In the genomic region with DNA sequence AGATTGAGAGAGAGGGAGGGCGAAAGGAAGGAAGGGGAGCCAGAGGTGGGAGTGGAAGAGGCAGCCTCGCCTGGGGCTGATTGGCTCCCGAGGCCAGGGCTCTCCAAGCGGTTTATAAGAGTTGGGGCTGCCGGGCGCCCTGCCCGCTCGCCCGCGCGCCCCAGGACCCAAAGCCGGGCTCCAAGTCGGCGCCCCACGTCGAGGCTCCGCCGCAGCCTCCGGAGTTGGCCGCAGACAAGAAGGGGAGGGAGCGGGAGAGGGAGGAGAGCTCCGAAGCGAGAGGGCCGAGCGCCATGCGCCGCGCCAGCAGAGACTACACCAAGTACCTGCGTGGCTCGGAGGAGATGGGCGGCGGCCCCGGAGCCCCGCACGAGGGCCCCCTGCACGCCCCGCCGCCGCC, we compare ENCODE assay signal across 8 cellular contexts. TPM values are rescaled to one million over a fixed set of nuclear protein-coding genes. Genes with fewer than 3 reads are reported as not detected.
A peak's percentile ranks its signal among the peaks of the same experiment; 100 is the strongest.
DNase-seq lines count a peak whose midpoint lies in the region; ATAC-seq, FAIRE-seq and TF ChIP-seq lines count a peak whose summit lies in the region.

A gene with protein sequence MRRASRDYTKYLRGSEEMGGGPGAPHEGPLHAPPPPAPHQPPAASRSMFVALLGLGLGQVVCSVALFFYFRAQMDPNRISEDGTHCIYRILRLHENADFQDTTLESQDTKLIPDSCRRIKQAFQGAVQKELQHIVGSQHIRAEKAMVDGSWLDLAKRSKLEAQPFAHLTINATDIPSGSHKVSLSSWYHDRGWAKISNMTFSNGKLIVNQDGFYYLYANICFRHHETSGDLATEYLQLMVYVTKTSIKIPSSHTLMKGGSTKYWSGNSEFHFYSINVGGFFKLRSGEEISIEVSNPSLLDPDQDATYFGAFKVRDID (plus strand): TSS at position 142 of the 400 bp plus-strand sequence. CDS start 152 bp downstream, at position 294.

- H3K4me2 ChIP-seq in HepG2 (ENCODE audit: low read depth, low read length) (no peak within 1 kb of the TSS), mammary epithelial cell (ENCODE audit: insufficient read depth, low read depth, low read length) (peak within 1 kb of the TSS; percentile 92)

- peak within 1 kb of the TSS; percentile 64 to 84 (median 80) for H3K4me3 ChIP-seq in liver (ENCODE audit: low read depth in 1 of 3, low read length in 3 of 3)
- H3K4me3 ChIP-seq in HepG2 (replicated peaks in 1 of 3; ENCODE audit: insufficient read depth in 1 of 3, low read depth in 2 of 3, low read length in 3 of 3) = no peak within 1 kb of the TSS
- peak within 1 kb of the TSS; percentile 94 for H3K4me3 ChIP-seq in HUES6 (ENCODE audit: low read depth, low read length)
- peak within 1 kb of the TSS; percentile 23 to 41 (median 28) for H3K4me3 ChIP-seq in mammary epithelial cell (replicated peaks in 1 of 3; ENCODE audit: insufficient read depth in 1 of 3, low read depth in 2 of 3, low read length in 3 of 3)
- H3K4me3 ChIP-seq in muscle layer of colon (ENCODE audit: low read depth in 1 of 2, low read length in 2 of 2) = peak within 1 kb of the TSS; percentile 14 to 39

- WGBS in liver = 4% methylated on average over 39 of the region's 39 CpGs
- WGBS in HepG2 (ENCODE audit: low lambda C conversion rate) = 11% methylated on average over 19 of the region's 39 CpGs
- WGBS in mammary epithelial cell (ENCODE audit: low coverage, missing lambda C conversion rate) = 19% methylated on average over 15 of the region's 39 CpGs

- in situ Hi-C loops in HepG2 (cut with HindIII; ENCODE audit: extremely low pct_ligation_motif_present, low pct_unique_long_range_greater_than_20kb) = no loop called here
- in situ Hi-C loops in mammary epithelial cell (cut with MboI; ENCODE audit: low sequenced_read_pairs in 2 of 2) = no loop called here

- H3K27me3 ChIP-seq in liver (ENCODE audit: control insufficient read depth in 4 of 4, insufficient read depth in 4 of 4, low read length in 3 of 4) (no peaks in the 10 kb centered on the region), HepG2 (ENCODE audit: control insufficient read depth in 1 of 2, insufficient read depth in 2 of 2, low read length in 2 of 2) (no peaks in the 10 kb centered on the region), HUES6 (ENCODE audit: control insufficient read depth, insufficient read depth, low read length) (peaks cover 39% of the 10 kb centered on the region), mammary epithelial cell (ENCODE audit: insufficient read depth, low read length) (peaks cover 28% of the 10 kb centered on the region), muscle layer of colon (ENCODE audit: control insufficient read depth in 1 of 2, insufficient read depth in 2 of 2, low read length in 2 of 2) (peaks cover 9 to 21% of the 10 kb centered on the region in 2 donors)

- H3K27ac ChIP-seq in liver (ENCODE audit: low read depth in 1 of 2, low read length in 2 of 2) = no peak within 1 kb of the TSS
- no peak within 1 kb of the TSS for H3K27ac ChIP-seq in HepG2 (ENCODE audit: extremely low read length, insufficient read depth, low read length)
- H3K27ac ChIP-seq in HUES6 (ENCODE audit: low read depth, low read length) = no peak within 1 kb of the TSS
- H3K27ac ChIP-seq in mammary epithelial cell (ENCODE audit: insufficient read depth, low read depth, low read length) = no peak within 1 kb of the TSS
- H3K27ac ChIP-seq in muscle layer of colon (ENCODE audit: low read depth, low read length) = no peak within 1 kb of the TSS

- BruUV-seq in HepG2 (replicated peaks; lab: Mats Ljungman, UMichigan) (no TSS peak), mammary epithelial cell (replicated peaks; lab: Mats Ljungman, UMichigan) (no TSS peak)

- no peak for TF ChIP-seq POLR2A in HepG2 (IDR thresholded peaks at IDR 0.05; ENCODE audit: insufficient read depth in 1 of 2, low read depth in 2 of 2, low read length in 2 of 2)

- no peaks in the 10 kb centered on the region for H3K36me3 ChIP-seq in liver (ENCODE audit: control insufficient read depth in 4 of 4, insufficient read depth in 3 of 4, low read depth in 1 of 4, low read length in 3 of 4)
- H3K36me3 ChIP-seq in HepG2 (replicated peaks in 1 of 2; ENCODE audit: control insufficient read depth in 1 of 2, insufficient read depth in 2 of 2, low read length in 2 of 2) = no peaks in the 10 kb centered on the region
- H3K36me3 ChIP-seq in HUES6 (ENCODE audit: control insufficient read depth, insufficient read depth, low read length) = no peaks in the 10 kb centered on the region
- no peaks in the 10 kb centered on the region for H3K36me3 ChIP-seq in mammary epithelial cell (ENCODE audit: insufficient read depth, low read length)
- no peaks in the 10 kb centered on the region for H3K36me3 ChIP-seq in muscle layer of colon (ENCODE audit: insufficient read depth, low read length)

- dilution Hi-C loops in mammary epithelial cell (cut with HindIII; ENCODE audit: low sequenced_read_pairs) = no loop called here

- H3K9me3 ChIP-seq in liver (ENCODE audit: control insufficient read depth in 4 of 4, low read length in 3 of 4) (peaks cover 0 to 5% (median 0%) of the 10 kb centered on the region in 4 donors), HepG2 (ENCODE audit: low read length) (no peaks in the 10 kb centered on the region), HUES6 (ENCODE audit: control insufficient read depth, insufficient read depth, low read depth, low read length) (peaks cover 13% of the 10 kb centered on the region), mammary epithelial cell (replicated peaks; ENCODE audit: insufficient read depth, low read length) (no peaks in the 10 kb centered on the region), muscle layer of colon (ENCODE audit: low read length) (no peaks in the 10 kb centered on the region)

- TF ChIP-seq EP300 in HepG2 (IDR thresholded peaks at IDR 0.05; ENCODE audit: low read depth in 2 of 2, low read length in 2 of 2) (no peak), HepG2 (CRISPR knock-in tag; IDR thresholded peaks at IDR 0.05; ENCODE audit: borderline replicate concordance) (no peak)

- no peak for DNase-seq in HepG2 (ENCODE audit: low spot score)
- no peak for DNase-seq in mammary epithelial cell
- DNase-seq in RKO (ENCODE audit: low spot score) = no peak
- no peak for DNase-seq in NCI-H2029 (lab: John Stamatoyannopoulos, UW)
- no peak for DNase-seq in NCI-H524 (lab: John Stamatoyannopoulos, UW)

- CTCF ChIA-PET in HepG2 (lab: Yijun Ruan, JAX; ENCODE audit: low intra/inter-chr PET ratio, low total read pairs) (no interaction called here), mammary epithelial cell (lab: Charles Lee; ENCODE audit: low non-redundant PET) (no interaction called here)

- H3K9ac ChIP-seq in liver (ENCODE audit: low read depth in 1 of 2, low read length in 2 of 2) (peak within 1 kb of the TSS in 1 of 2 donors; percentile 42), HepG2 (ENCODE audit: insufficient read depth, low read depth, low read length) (no peak within 1 kb of the TSS), HUES6 (ENCODE audit: low read length) (peak within 1 kb of the TSS; percentile 56), mammary epithelial cell (ENCODE audit: insufficient read depth, low read length) (no peak within 1 kb of the TSS), muscle layer of colon (ENCODE audit: low read length) (no peak within 1 kb of the TSS)

- no peak for FAIRE-seq in HepG2 (lab: Jason Lieb, UNC)

- intact Hi-C loops in HepG2 (cut with micrococcal nuclease; ENCODE audit: unreplicated experiment) (no loop called here), mammary epithelial cell (cut with micrococcal nuclease) (no loop called here)

- no peak for TF ChIP-seq CTCF in liver (IDR thresholded peaks at IDR 0.05; ENCODE audit: low read depth, low read length, missing input control)
- no peak for TF ChIP-seq CTCF in HepG2 (CRISPR knock-in tag; IDR thresholded peaks at IDR 0.05)
- TF ChIP-seq CTCF in mammary epithelial cell (conservative IDR thresholded peaks at IDR 0.05 in 1 of 2, IDR thresholded peaks at IDR 0.05 in 1 of 2; ENCODE audit: extremely low read depth in 1 of 2, insufficient read depth in 1 of 2, low read depth in 1 of 2, low read length in 2 of 2) = no peak

- no peak for ATAC-seq in HepG2

- H3K79me2 ChIP-seq in HepG2 (ENCODE audit: insufficient read depth, low read length) = no peaks in the 10 kb centered on the region
- H3K79me2 ChIP-seq in mammary epithelial cell (ENCODE audit: insufficient read depth, low read length) = no peaks in the 10 kb centered on the region

- H3K4me1 ChIP-seq in liver (ENCODE audit: control insufficient read depth in 4 of 4, insufficient read depth in 4 of 4, low read length in 3 of 4) (peaks cover 2 to 11% (median 6%) of the 10 kb centered on the region in 4 donors), HepG2 (ENCODE audit: insufficient read depth, low read length) (no peaks in the 10 kb centered on the region), HUES6 (ENCODE audit: control insufficient read depth, insufficient read depth, low read length) (peaks cover 8% of the 10 kb centered on the region; the same call in 1 of the 2 replicates), mammary epithelial cell (ENCODE audit: insufficient read depth, low read length) (peaks cover 9% of the 10 kb centered on the region), muscle layer of colon (ENCODE audit: insufficient read depth, low read length) (peaks cover 4% of the 10 kb centered on the region)

- TF ChIP-seq RAD21 in liver (IDR thresholded peaks at IDR 0.05) (no peak), HepG2 (CRISPR knock-in tag; IDR thresholded peaks at IDR 0.05) (no peak)

- no peak within 1 kb of the TSS for H2AFZ ChIP-seq in HepG2 (ENCODE audit: low read length)
- H2AFZ ChIP-seq in mammary epithelial cell (ENCODE audit: low read depth, low read length) = peak within 1 kb of the TSS; percentile 73

- no peaks in the 10 kb centered on the region for H4K20me1 ChIP-seq in HepG2 (ENCODE audit: insufficient read depth, low read length)
- no peaks in the 10 kb centered on the region for H4K20me1 ChIP-seq in mammary epithelial cell (ENCODE audit: insufficient read depth, low read length)

- POLR2A ChIA-PET in HepG2 (lab: Yijun Ruan, JAX) = no interaction called here

RNA-seq across cellular contexts. Expression of the gene that starts here (rescaled TPM):
- total RNA-seq in liver = 1 to 10 TPM in 1 of 2 donors, under 1 TPM in 1; 0.25 to 1.3 TPM
- under 1 TPM; 0.25 TPM for polyA plus RNA-seq in liver
- not detected in 2 replicates for total RNA-seq in HepG2 (2016; rRNA removed; fragmentation: Illumina TruSeq; extraction: Trizol)
- total RNA-seq in HepG2 (2016; cell fraction: cytosol; rRNA removed; fragmentation: Illumina TruSeq; extraction: Trizol; ENCODE audit: low read depth) = not detected in 2 replicates
- total RNA-seq in HepG2 (2016; cell fraction: insoluble cytoplasmic fraction; rRNA removed; fragmentation: Illumina TruSeq; extraction: Trizol) = not detected in 2 replicates
- total RNA-seq in HepG2 (2016; cell fraction: membrane; rRNA removed; fragmentation: Illumina TruSeq; extraction: Trizol) = not detected in 2 replicates
- not detected in 2 replicates for total RNA-seq in HepG2 (2016; cell fraction: nucleus; rRNA removed; fragmentation: Illumina TruSeq; extraction: Trizol)
- polyA plus RNA-seq in HepG2 (2011; rRNA removed) = 0.03 TPM in 1 of 2 replicates, not detected in the other
- polyA plus RNA-seq in HepG2 (2011; cell fraction: cytosol; rRNA removed) = not detected in 2 replicates
- polyA plus RNA-seq in HepG2 (2011; cell fraction: nucleus; rRNA removed) = not detected in 2 replicates
- not detected in 2 replicates for polyA plus RNA-seq in HepG2 (2012)
- not detected in 2 replicates for polyA plus RNA-seq in HepG2 (2016; cell fraction: cytosol; fragmentation: Illumina TruSeq; extraction: Trizol; ENCODE audit: low read depth)
- not detected in 2 replicates for polyA plus RNA-seq in HepG2 (2016; cell fraction: insoluble cytoplasmic fraction; fragmentation: Illumina TruSeq; extraction: Trizol; ENCODE audit: low read depth)
- not detected in 2 replicates for polyA plus RNA-seq in HepG2 (2016; cell fraction: membrane; fragmentation: Illumina TruSeq; extraction: Trizol; ENCODE audit: low read depth)
- not detected in 2 replicates for polyA plus RNA-seq in HepG2 (2016; cell fraction: nucleus; fragmentation: Illumina TruSeq; extraction: Trizol; ENCODE audit: insufficient read depth, low read depth)
- not detected in 2 replicates for polyA minus RNA-seq in HepG2 (2011; rRNA and poly(A)+ RNA removed; ENCODE audit: low replicate concordance)
- not detected in 2 replicates for polyA minus RNA-seq in HepG2 (2011; cell fraction: cytosol; rRNA and poly(A)+ RNA removed)
- not detected in 2 replicates for polyA minus RNA-seq in HepG2 (2011; cell fraction: nucleus; rRNA and poly(A)+ RNA removed)
- not detected for total RNA-seq in mammary epithelial cell
- not detected for polyA plus RNA-seq in mammary epithelial cell
- polyA minus RNA-seq in mammary epithelial cell = not detected

Comparison
In these comparisons a context has a peak if more than half of its experiments do, and no peak if none do; other contexts are left out.
1. H3K4me3 ChIP-seq: peak in liver (3 of 3), HUES6 (single experiment), mammary epithelial cell (3 of 3) and muscle layer of colon (2 of 2); none in HepG2 (0 of 3).